27 cellular contexts compared by ENCODE assay signal in genomic region chr18:71902482-71902881, GRCh38.
DNase-seq lines count a peak whose midpoint lies in the region; TF ChIP-seq lines count a peak whose summit lies in the region.
"Had no signal": no experiment of that assay in that cellular context is flagged by ENCODE, and none has a peak within 500 bp of the region (broad histone marks: within the 10 kb centered on the region; RNA-seq: fewer than 3 reads in every experiment).

No MANE protein-coding gene starts in this region.

- TF ChIP-seq EP300 in SK-N-SH (IDR thresholded peaks at IDR 0.05; ENCODE audit: borderline replicate concordance in 1 of 2, low read depth in 1 of 2, low read length in 1 of 2): peak in 1 of 2 experiments; percentile 99; a peak in 2 of 4 replicates

- peak overlapping the region in 1 of 2 experiments; percentile 96; a peak in 2 of 4 replicates for H3K27ac ChIP-seq in SK-N-SH (ENCODE audit: low read depth in 2 of 2, low read length in 1 of 2)
- H3K27ac ChIP-seq: A549 had no signal

- CTCF ChIA-PET in SK-N-SH (lab: Yijun Ruan, JAX): interaction anchor here (0.8 to 1.7 kb wide), 4 partner anchors 628 to 1412 kb away, joined by 3 to 5 read pairs (median 4); partner anchors contain the start of gene CBLN2

- TF ChIP-seq CTCF in SK-N-SH (IDR thresholded peaks at IDR 0.05): no peak

- H3K36me3 ChIP-seq in SK-N-SH (replicated peaks in 1 of 2; ENCODE audit: control insufficient read depth in 1 of 2, insufficient read depth in 2 of 2, low read length in 1 of 2): no peaks in the 10 kb centered on the region
- H3K36me3 ChIP-seq: HAP-1 had no signal

- H3K4me2 ChIP-seq in SK-N-SH: no peak overlapping the region
- H3K4me2 ChIP-seq: A549 had no signal

- peak; percentile 47; the same call in 1 of the 2 replicates for TF ChIP-seq RAD21 in SK-N-SH (IDR thresholded peaks at IDR 0.05; ENCODE audit: low read length)

- DNase-seq in NCI-H1092 (lab: John Stamatoyannopoulos, UW) (peak; percentile 24), NCI-H128 (lab: John Stamatoyannopoulos, UW; ENCODE audit: unreplicated experiment) (peak; percentile 56), NCI-H1930 (lab: John Stamatoyannopoulos, UW) (peak; percentile 15 to 28), SK-N-SH (peak; percentile 39), NCI-H524 treated with DMSO at 0.1 percent for 48 hours (lab: John Stamatoyannopoulos, UW) (no peak), NCI-H82 (lab: John Stamatoyannopoulos, UW) (no peak), OCI-M2 (lab: John Stamatoyannopoulos, UW; ENCODE audit: unreplicated experiment) (no peak)
- DNase-seq in activated CD4-positive, alpha-beta T cell treated with anti-CD3 and anti-CD28 coated beads, Interleukin-2, amount 50 U/mL, for 1 hour: no peak
- DNase-seq: AML-193; C1 segment of cervical spinal cord; CD4-positive, alpha-beta memory T cell; COR-L47; DMS79; EL; GDM1; GOT3; HFFc6; Karpas-422; NCI-H146; NCI-H2029 treated with DMSO at 0.1 percent for 48 hours; NCI-H2171 treated with DMSO at 0.1 percent for 48 hours; NCI-H524; PC-3; T-helper 1 cell had no signal

- POLR2A ChIA-PET in SK-N-SH (lab: Yijun Ruan, JAX): interaction anchor here (0.9 to 1.0 kb wide), 3 partner anchors 874 to 1432 kb away, joined by 3 to 4 read pairs (median 3); no protein-coding TSS in a partner anchor

- no peaks in the 10 kb centered on the region for H3K79me2 ChIP-seq in SK-N-SH (ENCODE audit: insufficient read depth)

- no peaks in the 10 kb centered on the region for H3K27me3 ChIP-seq in SK-N-SH (ENCODE audit: insufficient read depth)

- no peak overlapping the region for H3K9ac ChIP-seq in SK-N-SH

- no peak overlapping the region for H2AFZ ChIP-seq in SK-N-SH (ENCODE audit: low read depth)

- H3K9me2 ChIP-seq in SK-N-SH: no peaks in the 10 kb centered on the region

- 4% methylated on average over 1 of the region's 1 CpG for WGBS in SK-N-SH (ENCODE audit: low lambda C conversion rate)

- no peaks in the 10 kb centered on the region for H3F3A ChIP-seq in SK-N-SH (replicated peaks; ENCODE audit: insufficient read depth)

- no peak overlapping the region for H3K4me3 ChIP-seq in SK-N-SH (ENCODE audit: low read depth in 2 of 2, low read length in 1 of 2)
- H3K4me3 ChIP-seq: A549, GM12878, HAP-1 had no signal

- no peaks in the 10 kb centered on the region for H4K20me1 ChIP-seq in SK-N-SH (ENCODE audit: insufficient read depth)

- no peaks in the 10 kb centered on the region for H3K9me3 ChIP-seq in SK-N-SH
- H3K9me3 ChIP-seq: A549, HAP-1 had no signal

- peaks cover 0 to 18% of the 10 kb centered on the region in 2 experiments; a peak in 2 of 4 replicates for H3K4me1 ChIP-seq in SK-N-SH (ENCODE audit: control insufficient read depth in 1 of 2, insufficient read depth in 2 of 2, low read depth in 1 of 2, low read length in 1 of 2)
- H3K4me1 ChIP-seq: A549, HAP-1 had no signal

TF ChIP-seq in SK-N-SH, 30 proteins besides CTCF, POLR2A, EP300 and RAD21 (continues in another document):
- TF ChIP-seq RFX5 (IDR thresholded peaks at IDR 0.05; ENCODE audit: low read length) (peak; percentile 41; the same call in 1 of the 2 replicates), PBX3 (IDR thresholded peaks at IDR 0.05) (peak; percentile 26; the same call in 1 of the 2 replicates), ZBTB33 (IDR thresholded peaks at IDR 0.05; ENCODE audit: borderline replicate concordance, low read depth) (no peak), MXI1 (IDR thresholded peaks at IDR 0.05; ENCODE audit: low read depth, low read length) (no peak), USF2 (IDR thresholded peaks at IDR 0.05; ENCODE audit: borderline replicate concordance, low read depth, low read length) (no peak), NFIC (IDR thresholded peaks at IDR 0.05; ENCODE audit: borderline replicate concordance) (no peak), TEAD4 (IDR thresholded peaks at IDR 0.05; ENCODE audit: borderline replicate concordance, insufficient read depth) (peak; percentile 60; the same call in 1 of the 2 replicates), POLR2AphosphoS5 (IDR thresholded peaks at IDR 0.05; ENCODE audit: low read depth, low read length) (0 out of 2 replicates have a peak, but pooled peaks have one; percentile 14), TCF12 (IDR thresholded peaks at IDR 0.05) (peak; percentile 63; the same call in 1 of the 2 replicates), FOXJ3 (CRISPR knock-in tag; IDR thresholded peaks at IDR 0.05) (peak; percentile 82), RCOR1 (IDR thresholded peaks at IDR 0.05; ENCODE audit: low read length) (peak; percentile 83), ELF1 (IDR thresholded peaks at IDR 0.05) (no peak), REST (IDR thresholded peaks at IDR 0.05; ENCODE audit: low read depth, low read length) (no peak), GABPA (IDR thresholded peaks at IDR 0.05; ENCODE audit: low read depth) (no peak), NRF1 (IDR thresholded peaks at IDR 0.05; ENCODE audit: low read depth, low read length) (no peak), FOXM1 (IDR thresholded peaks at IDR 0.05; ENCODE audit: low read depth) (no peak), USF1 (IDR thresholded peaks at IDR 0.05; ENCODE audit: borderline replicate concordance, low read depth) (no peak), SIN3A (IDR thresholded peaks at IDR 0.05; ENCODE audit: borderline replicate concordance, low read depth, low read length) (no peak), JUND (IDR thresholded peaks at IDR 0.05) (0 out of 2 replicates have a peak, but pooled peaks have one; percentile 24), FOSL2 (IDR thresholded peaks at IDR 0.05; ENCODE audit: borderline replicate concordance, low read depth) (no peak), SMC3 (IDR thresholded peaks at IDR 0.05; ENCODE audit: low read depth, low read length) (no peak), CHD2 (IDR thresholded peaks at IDR 0.05; ENCODE audit: low read length, partially characterized antibody) (peak; percentile 71)

Comparison
In these comparisons a context has a peak if more than half of its experiments do, and no peak if none do; other contexts are left out.
1. DNase-seq: peak in NCI-H1092 (single experiment), NCI-H128 (single experiment), NCI-H1930 (2 of 2) and SK-N-SH (single experiment); none in NCI-H524 treated with DMSO at 0.1 percent for 48 hours (single experiment), activated CD4-positive, alpha-beta T cell treated with anti-CD3 and anti-CD28 coated beads, Interleukin-2, amount 50 U/mL, for 1 hour (single experiment), NCI-H82 (single experiment) and OCI-M2 (single experiment).